28 cellular contexts compared by ENCODE assay signal in genomic region chr3:89713196-89713595, GRCh38.
"Had no signal": no experiment of that assay in that cellular context is flagged by ENCODE, and none has a peak within 500 bp of the region (broad histone marks: within the 10 kb centered on the region; RNA-seq: fewer than 3 reads in every experiment).

No MANE protein-coding gene starts in this region.

- H3K27me3 ChIP-seq: colonic mucosa, dorsolateral prefrontal cortex, esophagus muscularis mucosa, esophagus squamous epithelium, foreskin keratinocyte, gastrocnemius medialis, gastroesophageal sphincter, heart left ventricle, heart right ventricle had no signal

- H3K4me3 ChIP-seq: colonic mucosa, coronary artery, dorsolateral prefrontal cortex, esophagus muscularis mucosa, esophagus squamous epithelium, gastrocnemius medialis, gastroesophageal sphincter, heart left ventricle, heart right ventricle had no signal

- FAIRE-seq: colon, endometrium, endothelial cell of umbilical vein, frontal cortex had no signal

- H3K4me3 Mint-ChIP-seq: dendritic cell treated with granulocyte-macrophage colony-stimulating factor and Interleukin-4, amounts not matched to agents 40 ng/mL and 50 ng/mL, for 4 days; effector memory CD8-positive, alpha-beta T cell; endodermal cell had no signal

- ATAC-seq: effector memory CD8-positive, alpha-beta T cell; esophagus mucosa; foreskin keratinocyte; gastrocnemius medialis; gastroesophageal sphincter; heart left ventricle; heart right ventricle had no signal

- H3K9me3 Mint-ChIP-seq: endodermal cell had no signal

- H3K27ac Mint-ChIP-seq: dendritic cell treated with granulocyte-macrophage colony-stimulating factor and Interleukin-4, amounts not matched to agents 40 ng/mL and 50 ng/mL, for 4 days; effector memory CD8-positive, alpha-beta T cell; endodermal cell had no signal

- H3K27me3 Mint-ChIP-seq: dendritic cell treated with granulocyte-macrophage colony-stimulating factor and Interleukin-4, amounts not matched to agents 40 ng/mL and 50 ng/mL, for 4 days; effector memory CD8-positive, alpha-beta T cell had no signal

- H3K9me3 ChIP-seq: colonic mucosa, esophagus squamous epithelium, gastrocnemius medialis had no signal

- H3K27ac ChIP-seq: colonic mucosa, coronary artery, dorsolateral prefrontal cortex, epithelial cell of prostate, esophagus muscularis mucosa, esophagus squamous epithelium, foreskin keratinocyte, gastrocnemius medialis, gastroesophageal sphincter, heart left ventricle, heart right ventricle had no signal

- H3K36me3 ChIP-seq: colonic mucosa, esophagus muscularis mucosa, esophagus squamous epithelium, gastrocnemius medialis, gastroesophageal sphincter, heart left ventricle, heart right ventricle had no signal

- DNase-seq: colonic mucosa; cortex of kidney; dermis blood vessel endothelial cell; dorsolateral prefrontal cortex; effector CD4-positive, alpha-beta T cell; effector CD8-positive, alpha-beta T cell; effector memory CD4-positive, alpha-beta T cell; effector memory CD8-positive, alpha-beta T cell; endodermal cell; erythroblast; esophagus squamous epithelium; foreskin fibroblast; foreskin keratinocyte; foreskin melanocyte; gastrocnemius medialis; glutamatergic neuron; heart left ventricle; heart right ventricle had no signal

- H3K4me1 ChIP-seq: colonic mucosa, esophagus muscularis mucosa, esophagus squamous epithelium, foreskin keratinocyte, gastrocnemius medialis, gastroesophageal sphincter, heart left ventricle, heart right ventricle had no signal
